ENCODE assay signal across 8 cellular contexts in genomic region chr3:115092220-115092791, GRCh38.
DNase-seq lines count a peak whose midpoint lies in the region; ATAC-seq and TF ChIP-seq lines count a peak whose summit lies in the region.

No MANE protein-coding gene starts in this region.

- in situ Hi-C loops in HAP-1 (cut with MboI; ENCODE audit: low sequenced_read_pairs): loop anchor here (25.0 kb wide), 2 partner anchors 720 to 730 kb away; no protein-coding TSS in a partner anchor
- in situ Hi-C loops in T47D (cut with HindIII; ENCODE audit: low pct_unique_long_range_greater_than_20kb, low sequenced_read_pairs): no loop called here

- POLR2A ChIA-PET in GM10248 (lab: Yijun Ruan, JAX): no interaction called here

- TF ChIP-seq CTCF in GM10248 (IDR thresholded peaks at IDR 0.05; ENCODE audit: control extremely low read depth, extremely low read depth, low read depth, missing control alignments): peak; percentile 80

- CTCF ChIA-PET in GM10248 (lab: Yijun Ruan, JAX): interaction anchor here (0.8 to 5.4 kb wide), 20 partner anchors 9 to 692 kb away, joined by 3 to 36 read pairs (median 5); no protein-coding TSS in a partner anchor

- H3K4me3 ChIP-seq in HAP-1: no peak overlapping the region

- no peaks in the 10 kb centered on the region for H3K27me3 ChIP-seq in HAP-1 (ENCODE audit: low read depth)

- no peak for ATAC-seq in GM18870 (IDR thresholded peaks at IDR 0.05; ENCODE audit: unreplicated experiment)

- H3K4me1 ChIP-seq in HAP-1: peaks cover 10% of the 10 kb centered on the region

- H3K36me3 ChIP-seq in HAP-1 (replicated peaks): no peaks in the 10 kb centered on the region

- DNase-seq in GM10248 (ENCODE audit: extremely low spot score) (peak; percentile 17), HAP-1 (ENCODE audit: low spot score in 2 of 2) (peak; percentile 66 to 67), NCI-H1092 treated with DMSO at 0.1 percent for 48 hours (lab: John Stamatoyannopoulos, UW) (peak; percentile 78), T-helper 9 cell (peak; percentile 52), T47D (ENCODE audit: low read depth in 1 of 2, low spot score in 1 of 2) (peak; percentile 18 to 70), iris pigment epithelial cell (ENCODE audit: low read depth) (peak; percentile 63)
- DNase-seq in stimulated activated CD4-positive, alpha-beta T cell treated with anti-CD3 and anti-CD28 coated beads, Interleukin-1b, Interleukin-23, amount 100 ng/mL, for 1 hour (ENCODE audit: low read depth in 2 of 2): peak; percentile 21 to 33

- H3K9me3 ChIP-seq in HAP-1: no peaks in the 10 kb centered on the region

Comparison
In these comparisons a context has a peak if more than half of its experiments do, and no peak if none do; other contexts are left out.
1. DNase-seq: peak in every context shown above with its lines; median percentile 78 in NCI-H1092 treated with DMSO at 0.1 percent for 48 hours; 66 in HAP-1; 63 in iris pigment epithelial cell; 52 in T-helper 9 cell; 44 in T47D; 27 in stimulated activated CD4-positive, alpha-beta T cell treated with anti-CD3 and anti-CD28 coated beads, Interleukin-1b, Interleukin-23, amount 100 ng/mL, for 1 hour; 17 in GM10248.